ENCODE assay signal across 27 cellular contexts in the genomic region with DNA sequence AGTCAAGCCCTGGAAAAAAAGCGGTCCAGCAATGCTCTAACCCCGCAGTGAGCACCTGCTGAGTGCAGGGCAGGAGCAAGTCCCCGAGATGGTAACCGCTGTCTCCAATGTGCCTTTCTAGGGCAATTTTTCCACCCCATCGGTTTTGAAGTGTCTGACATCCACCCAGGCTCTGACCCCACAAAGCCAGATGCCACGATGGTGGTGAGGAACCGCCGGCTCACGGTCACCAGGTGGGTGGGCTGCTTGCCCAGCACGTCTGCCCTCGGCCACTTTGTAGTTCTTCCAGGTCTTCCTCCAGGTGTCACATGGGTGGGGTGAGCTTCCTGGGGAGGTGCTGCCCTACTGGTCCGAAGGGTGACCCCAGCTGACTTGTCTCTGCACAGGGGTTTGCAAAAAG. TPM values are rescaled to one million over a fixed set of nuclear protein-coding genes. Genes with fewer than 3 reads are reported as not detected.
"Had no signal": no experiment of that assay in that cellular context is flagged by ENCODE, and none has a peak within 500 bp of the region (broad histone marks: within the 10 kb centered on the region; RNA-seq: fewer than 3 reads in every experiment).

No MANE protein-coding gene starts in this region.

- DNase-seq: NCI-H1092; NCI-H1105 treated with DMSO at 0.1 percent for 48 hours; NCI-H1417 treated with DMSO at 0.1 percent for 48 hours; NCI-H146; NCI-H1694 treated with DMSO at 0.1 percent for 48 hours; NCI-H1930; NCI-H2081; NCI-H2107; NCI-H2227 treated with DMSO at 0.1 percent for 48 hours; NCI-H524; NCI-H526 treated with DMSO at 0.1 percent for 48 hours; NCI-H748 treated with DMSO at 0.1 percent for 48 hours; NK-92 treated with Interleukin-12 subunit alpha and Interleukin-12 subunit beta, amount 100 ng/mL, for 24 hours; PC-3; Right ventricle myocardium superior; SIG-M5 had no signal

- FAIRE-seq: K562 had no signal

- H3K27me3 ChIP-seq: SJSA1 had no signal

- H3K27ac Mint-ChIP-seq: IgD-negative memory B cell had no signal

- H3K27me3 Mint-ChIP-seq: IgD-negative memory B cell had no signal

- H3K27ac ChIP-seq: SJSA1, SK-N-MC had no signal

- H3K9me3 Mint-ChIP-seq: IgD-negative memory B cell had no signal

- H3K4me1 Mint-ChIP-seq: IgD-negative memory B cell had no signal

- H3K36me3 ChIP-seq: SJSA1 had no signal

- H3K9me3 ChIP-seq: SJSA1 had no signal

- H3K4me1 ChIP-seq: SJSA1 had no signal

- H3K4me3 ChIP-seq: K562, SJSA1, SK-N-MC had no signal

- ATAC-seq: K562, Panc1, PC-3 had no signal

- H3K4me3 Mint-ChIP-seq: IgD-negative memory B cell had no signal

RNA-seq across cellular contexts. Expression of gene ITIH3, which starts 3.2 kb away (rescaled TPM):
- total RNA-seq: HT-29, LHCN-M2, MCF 10A, NCI-H460, OCI-LY7, PC-3, RPMI7951 had no signal
- polyA plus RNA-seq: IgD-negative memory B cell, K562 had no signal

RNA-seq across cellular contexts. Expression of gene ITIH1, which starts 14.0 kb away (rescaled TPM):
- total RNA-seq: HT-29, LHCN-M2, MCF 10A, NCI-H460, OCI-LY7, PC-3, Right ventricle myocardium superior, RPMI7951, SJSA1 had no signal
- polyA plus RNA-seq: IgD-negative memory B cell, K562 had no signal

RNA-seq across cellular contexts. Expression of gene ITIH4, which starts 39.1 kb away (rescaled TPM):
- total RNA-seq: HT-29, SJSA1 had no signal
- polyA plus RNA-seq: IgD-negative memory B cell had no signal

RNA-seq across cellular contexts. Expression of gene MUSTN1, which starts 43.4 kb away (rescaled TPM):
- total RNA-seq: HT-29, LHCN-M2, MCF 10A, SJSA1 had no signal
- polyA plus RNA-seq: IgD-negative memory B cell had no signal
